In the genomic region with DNA sequence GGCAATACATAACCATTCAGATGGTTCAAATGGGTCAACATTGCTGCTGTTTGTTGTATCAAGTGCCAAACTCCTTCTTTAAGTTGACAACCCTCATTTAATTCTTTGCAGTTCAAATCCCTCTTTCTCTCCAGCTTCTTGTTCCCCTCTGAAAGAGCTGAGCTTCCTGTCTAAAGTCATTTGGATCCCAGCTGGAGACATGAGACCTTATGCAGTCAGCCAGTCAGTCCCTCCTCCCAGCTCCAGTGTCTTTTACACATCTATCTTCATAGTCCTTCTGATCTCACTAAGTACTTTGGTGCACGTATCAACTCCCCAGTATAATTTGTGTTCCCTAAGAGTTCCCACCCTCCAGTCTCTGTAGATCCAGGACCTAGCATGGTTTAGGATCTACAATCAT, we compare ENCODE assay signal across 14 cellular contexts.
DNase-seq lines count a peak whose midpoint lies in the region; ATAC-seq and TF ChIP-seq lines count a peak whose summit lies in the region.
"Had no signal": no experiment of that assay in that cellular context is flagged by ENCODE, and none has a peak within 500 bp of the region (broad histone marks: within the 10 kb centered on the region; RNA-seq: fewer than 3 reads in every experiment).

No MANE protein-coding gene starts in this region.

- H3K36me3 Mint-ChIP-seq in GM23338 (ENCODE audit: low read depth) (no peaks in the 10 kb centered on the region), WTC11 (no peaks in the 10 kb centered on the region)
- no peaks in the 10 kb centered on the region for H3K36me3 Mint-ChIP-seq in naive thymus-derived CD8-positive, alpha-beta T cell

- H3K9me2 ChIP-seq in GM23338 (ENCODE audit: insufficient read depth) = no peaks in the 10 kb centered on the region; the same call in 1 of the 2 replicates

- TF ChIP-seq CTCF in GM23338 (conservative IDR thresholded peaks at IDR 0.05; ENCODE audit: low read depth in 2 of 2) = no peak
- no peak for TF ChIP-seq CTCF in WTC11 (IDR thresholded peaks at IDR 0.05)

- POLR2A ChIA-PET in WTC11 (lab: Charles Lee) = no interaction called here
- POLR2A ChIA-PET in naive thymus-derived CD8-positive, alpha-beta T cell (lab: Charles Lee) = no interaction called here

- H3K4me1 Mint-ChIP-seq in GM23338 (peaks cover 7% of the 10 kb centered on the region), WTC11 (peaks cover 8% of the 10 kb centered on the region)
- no peaks in the 10 kb centered on the region for H3K4me1 Mint-ChIP-seq in naive thymus-derived CD8-positive, alpha-beta T cell

- no peak overlapping the region for H3K4me3 ChIP-seq in GM23338

- no peak overlapping the region; the same call in 1 of the 2 replicates for H3K27ac ChIP-seq in GM23338 (ENCODE audit: low read depth)
- H3K27ac ChIP-seq: C4-2B had no signal

- ATAC-seq in GM23338 (no peak), WTC11 (peak; percentile 24; the same call in 1 of the 2 replicates)
- ATAC-seq in naive thymus-derived CD8-positive, alpha-beta T cell = no peak

- H3K36me3 ChIP-seq in GM23338 (ENCODE audit: insufficient read depth) = no peaks in the 10 kb centered on the region

- H3K4me1 ChIP-seq in GM23338 (ENCODE audit: insufficient read depth) = no peaks in the 10 kb centered on the region
- H3K4me1 ChIP-seq: Caco-2 had no signal

- no peak overlapping the region for H3K4me3 Mint-ChIP-seq in GM23338
- H3K4me3 Mint-ChIP-seq in WTC11 = no peak overlapping the region
- no peak overlapping the region for H3K4me3 Mint-ChIP-seq in naive thymus-derived CD8-positive, alpha-beta T cell
- H3K4me3 Mint-ChIP-seq: CD4-positive, alpha-beta T cell; H9 had no signal

- no peaks in the 10 kb centered on the region for H3K27me3 ChIP-seq in GM23338 (ENCODE audit: insufficient read depth)

- CTCF ChIA-PET in WTC11 (lab: Charles Lee) = interaction anchor here (0.8 to 1.0 kb wide), 3 partner anchors 63 to 420 kb away, joined by 3 to 5 read pairs (median 3); no protein-coding TSS in a partner anchor

- H4K20me1 ChIP-seq in GM23338 (replicated peaks; ENCODE audit: insufficient read depth) = no peaks in the 10 kb centered on the region

- DNase-seq in GM23338 (ENCODE audit: low spot score) = no peak
- DNase-seq in WTC11 (ENCODE audit: low spot score) = no peak
- DNase-seq in left kidney (ENCODE audit: low read depth, low spot score) = peak; percentile 32
- no peak for DNase-seq in DMS53 (lab: John Stamatoyannopoulos, UW)
- no peak for DNase-seq in naive thymus-derived CD8-positive, alpha-beta T cell
- no peak for DNase-seq in stimulated activated CD4-positive, alpha-beta T cell treated with anti-CD3 and anti-CD28 coated beads, Interleukin-4, amount 100 ng/mL, for 24 hours
- DNase-seq: AML-193; Caco-2; CD4-positive, alpha-beta T cell; DMS79; GDM1; GOT3; H9 had no signal

- H3K27me3 Mint-ChIP-seq in GM23338 (ENCODE audit: insufficient read depth, low read depth, poor library complexity) (peaks cover 2% of the 10 kb centered on the region), WTC11 (ENCODE audit: low read depth) (no peaks in the 10 kb centered on the region)
- H3K27me3 Mint-ChIP-seq in naive thymus-derived CD8-positive, alpha-beta T cell = peaks cover 0 to 18% (median 2%) of the 10 kb centered on the region in 5 donors
- H3K27me3 Mint-ChIP-seq: CD4-positive, alpha-beta T cell had no signal

- H3K4me2 ChIP-seq in GM23338 = no peak overlapping the region

- no peaks in the 10 kb centered on the region for H3K79me2 ChIP-seq in GM23338 (replicated peaks; ENCODE audit: insufficient read depth)

- H3F3A ChIP-seq in GM23338 (replicated peaks; ENCODE audit: low read depth) = no peaks in the 10 kb centered on the region

- H3K27ac Mint-ChIP-seq in GM23338 (0 out of 2 replicates have a peak overlapping the region, but pooled peaks have one; percentile 20), WTC11 (no peak overlapping the region; the same call in 1 of the 2 replicates)
- no peak overlapping the region for H3K27ac Mint-ChIP-seq in naive thymus-derived CD8-positive, alpha-beta T cell
- H3K27ac Mint-ChIP-seq: CD4-positive, alpha-beta T cell; H9 had no signal

- H3K9me3 Mint-ChIP-seq in GM23338 (no peaks in the 10 kb centered on the region), WTC11 (no peaks in the 10 kb centered on the region)
- H3K9me3 Mint-ChIP-seq in naive thymus-derived CD8-positive, alpha-beta T cell = peaks cover 0 to 2% (median 0%) of the 10 kb centered on the region in 9 donors
- H3K9me3 Mint-ChIP-seq: CD4-positive, alpha-beta T cell; H9 had no signal

- peak overlapping the region; percentile 8; the same call in 1 of the 2 replicates for H2AFZ ChIP-seq in GM23338

TF ChIP-seq in WTC11, 78 proteins besides CTCF, POLR2A, EP300 and RAD21 (continues in another document):
- TF ChIP-seq, protein P1, sequence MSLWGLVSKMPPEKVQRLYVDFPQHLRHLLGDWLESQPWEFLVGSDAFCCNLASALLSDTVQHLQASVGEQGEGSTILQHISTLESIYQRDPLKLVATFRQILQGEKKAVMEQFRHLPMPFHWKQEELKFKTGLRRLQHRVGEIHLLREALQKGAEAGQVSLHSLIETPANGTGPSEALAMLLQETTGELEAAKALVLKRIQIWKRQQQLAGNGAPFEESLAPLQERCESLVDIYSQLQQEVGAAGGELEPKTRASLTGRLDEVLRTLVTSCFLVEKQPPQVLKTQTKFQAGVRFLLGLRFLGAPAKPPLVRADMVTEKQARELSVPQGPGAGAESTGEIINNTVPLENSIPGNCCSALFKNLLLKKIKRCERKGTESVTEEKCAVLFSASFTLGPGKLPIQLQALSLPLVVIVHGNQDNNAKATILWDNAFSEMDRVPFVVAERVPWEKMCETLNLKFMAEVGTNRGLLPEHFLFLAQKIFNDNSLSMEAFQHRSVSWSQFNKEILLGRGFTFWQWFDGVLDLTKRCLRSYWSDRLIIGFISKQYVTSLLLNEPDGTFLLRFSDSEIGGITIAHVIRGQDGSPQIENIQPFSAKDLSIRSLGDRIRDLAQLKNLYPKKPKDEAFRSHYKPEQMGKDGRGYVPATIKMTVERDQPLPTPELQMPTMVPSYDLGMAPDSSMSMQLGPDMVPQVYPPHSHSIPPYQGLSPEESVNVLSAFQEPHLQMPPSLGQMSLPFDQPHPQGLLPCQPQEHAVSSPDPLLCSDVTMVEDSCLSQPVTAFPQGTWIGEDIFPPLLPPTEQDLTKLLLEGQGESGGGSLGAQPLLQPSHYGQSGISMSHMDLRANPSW (CRISPR knock-in tag; conservative IDR thresholded peaks at IDR 0.05; ENCODE audit: low read depth) = no peak
- TF ChIP-seq GRHL2 (CRISPR knock-in tag; IDR thresholded peaks at IDR 0.05; ENCODE audit: insufficient replicate concordance, severe bottlenecking) = no peak
- no peak for TF ChIP-seq ZNF121 (CRISPR knock-in tag; IDR thresholded peaks at IDR 0.05)
- TF ChIP-seq, protein P2, sequence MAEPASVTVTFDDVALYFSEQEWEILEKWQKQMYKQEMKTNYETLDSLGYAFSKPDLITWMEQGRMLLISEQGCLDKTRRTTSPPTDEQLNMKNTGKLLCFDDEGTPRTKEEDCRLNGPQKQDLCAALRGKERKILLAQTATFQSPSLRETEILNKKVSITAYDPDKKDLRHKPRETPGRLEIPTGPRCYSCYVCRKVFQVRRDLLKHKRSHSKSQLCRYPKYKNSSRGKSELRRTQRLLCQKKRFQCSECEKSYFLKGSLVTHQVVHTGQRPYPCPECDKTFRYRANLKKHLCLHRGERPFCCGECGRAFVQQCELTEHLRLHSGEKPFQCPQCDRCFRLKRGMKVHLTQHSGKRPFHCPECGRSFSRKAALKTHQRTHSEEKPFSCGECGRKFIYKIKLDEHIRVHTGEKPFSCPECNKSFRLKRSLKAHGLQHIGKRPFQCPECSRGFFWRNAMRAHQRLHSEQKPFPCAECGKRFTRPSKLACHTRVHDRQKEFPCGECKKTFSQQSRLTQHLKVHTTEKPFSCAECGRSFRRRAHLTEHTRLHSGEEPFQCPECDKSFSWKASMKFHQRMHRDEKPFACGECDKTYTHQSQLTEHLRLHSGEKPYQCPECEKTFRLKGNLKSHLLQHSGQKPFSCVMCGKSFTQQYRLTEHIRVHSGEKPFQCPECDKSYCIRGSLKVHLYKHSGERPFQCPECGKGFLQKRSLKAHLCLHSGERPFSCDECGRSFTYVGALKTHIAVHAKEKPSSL (CRISPR knock-in tag; conservative IDR thresholded peaks at IDR 0.05) = no peak
- no peak for TF ChIP-seq TEAD4 (CRISPR knock-in tag; IDR thresholded peaks at IDR 0.05)
- TF ChIP-seq, protein P3, sequence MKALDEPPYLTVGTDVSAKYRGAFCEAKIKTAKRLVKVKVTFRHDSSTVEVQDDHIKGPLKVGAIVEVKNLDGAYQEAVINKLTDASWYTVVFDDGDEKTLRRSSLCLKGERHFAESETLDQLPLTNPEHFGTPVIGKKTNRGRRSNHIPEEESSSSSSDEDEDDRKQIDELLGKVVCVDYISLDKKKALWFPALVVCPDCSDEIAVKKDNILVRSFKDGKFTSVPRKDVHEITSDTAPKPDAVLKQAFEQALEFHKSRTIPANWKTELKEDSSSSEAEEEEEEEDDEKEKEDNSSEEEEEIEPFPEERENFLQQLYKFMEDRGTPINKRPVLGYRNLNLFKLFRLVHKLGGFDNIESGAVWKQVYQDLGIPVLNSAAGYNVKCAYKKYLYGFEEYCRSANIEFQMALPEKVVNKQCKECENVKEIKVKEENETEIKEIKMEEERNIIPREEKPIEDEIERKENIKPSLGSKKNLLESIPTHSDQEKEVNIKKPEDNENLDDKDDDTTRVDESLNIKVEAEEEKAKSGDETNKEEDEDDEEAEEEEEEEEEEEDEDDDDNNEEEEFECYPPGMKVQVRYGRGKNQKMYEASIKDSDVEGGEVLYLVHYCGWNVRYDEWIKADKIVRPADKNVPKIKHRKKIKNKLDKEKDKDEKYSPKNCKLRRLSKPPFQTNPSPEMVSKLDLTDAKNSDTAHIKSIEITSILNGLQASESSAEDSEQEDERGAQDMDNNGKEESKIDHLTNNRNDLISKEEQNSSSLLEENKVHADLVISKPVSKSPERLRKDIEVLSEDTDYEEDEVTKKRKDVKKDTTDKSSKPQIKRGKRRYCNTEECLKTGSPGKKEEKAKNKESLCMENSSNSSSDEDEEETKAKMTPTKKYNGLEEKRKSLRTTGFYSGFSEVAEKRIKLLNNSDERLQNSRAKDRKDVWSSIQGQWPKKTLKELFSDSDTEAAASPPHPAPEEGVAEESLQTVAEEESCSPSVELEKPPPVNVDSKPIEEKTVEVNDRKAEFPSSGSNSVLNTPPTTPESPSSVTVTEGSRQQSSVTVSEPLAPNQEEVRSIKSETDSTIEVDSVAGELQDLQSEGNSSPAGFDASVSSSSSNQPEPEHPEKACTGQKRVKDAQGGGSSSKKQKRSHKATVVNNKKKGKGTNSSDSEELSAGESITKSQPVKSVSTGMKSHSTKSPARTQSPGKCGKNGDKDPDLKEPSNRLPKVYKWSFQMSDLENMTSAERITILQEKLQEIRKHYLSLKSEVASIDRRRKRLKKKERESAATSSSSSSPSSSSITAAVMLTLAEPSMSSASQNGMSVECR (CRISPR knock-in tag; IDR thresholded peaks at IDR 0.05; ENCODE audit: borderline replicate concordance) = no peak
- no peak for TF ChIP-seq CREM (CRISPR knock-in tag; IDR thresholded peaks at IDR 0.05)
- TF ChIP-seq MYBL2 (CRISPR knock-in tag; IDR thresholded peaks at IDR 0.05) = no peak
- TF ChIP-seq ZNF671 (CRISPR knock-in tag; IDR thresholded peaks at IDR 0.05) = no peak
- no peak for TF ChIP-seq PRRX2 (CRISPR knock-in tag; IDR thresholded peaks at IDR 0.05)
